8 cellular contexts compared by ENCODE assay signal in genomic region chr6:110415297-110415916, GRCh38.
A peak's percentile ranks its signal among the peaks of the same experiment; 100 is the strongest.
DNase-seq lines count a peak whose midpoint lies in the region; ATAC-seq and TF ChIP-seq lines count a peak whose summit lies in the region.

Gene DDO (minus strand): TSS chr6:110415575. CDS start chr6:110413462, 2,113 bp downstream.

- no peaks in the 10 kb centered on the region for H3K9me3 Mint-ChIP-seq in activated naive CD4-positive, alpha-beta T cell treated with anti-CD3 and anti-CD28 coated beads, Interleukin-2, amount 10 ng/mL, durations not matched to agents 7 days and 5 days

- no peak for TF ChIP-seq CTCF in DND-41 (IDR thresholded peaks at IDR 0.05; ENCODE audit: borderline replicate concordance, extremely low read depth, low read length, poor library complexity, severe bottlenecking)

- H3K9ac ChIP-seq in DND-41 (ENCODE audit: low read depth, low read length) (no peak within 1 kb of the TSS), duodenal mucosa (ENCODE audit: low read depth in 1 of 2, low read length in 2 of 2) (peak within 1 kb of the TSS; percentile 50 to 63), mucosa of stomach (ENCODE audit: low read length) (peak within 1 kb of the TSS; percentile 49)

- CTCF ChIA-PET in activated naive CD4-positive, alpha-beta T cell treated with anti-CD3 and anti-CD28 coated beads, Interleukin-2, amount 10 ng/mL, durations not matched to agents 7 days and 5 days (lab: Charles Lee): no interaction called here

- H3K4me2 ChIP-seq in DND-41 (ENCODE audit: insufficient read depth, low read length): peak within 1 kb of the TSS; percentile 38; the same call in 1 of the 2 replicates

- H4K20me1 ChIP-seq in DND-41 (ENCODE audit: insufficient read depth, low read length): no peaks in the 10 kb centered on the region

- H3K27me3 ChIP-seq in DND-41 (ENCODE audit: insufficient read depth, low read length, poor library complexity) (no peaks in the 10 kb centered on the region), duodenal mucosa (ENCODE audit: control insufficient read depth in 1 of 2, insufficient read depth in 2 of 2, low read length in 2 of 2) (no peaks in the 10 kb centered on the region), mucosa of stomach (ENCODE audit: control insufficient read depth, insufficient read depth, low read length) (no peaks in the 10 kb centered on the region)

- no peaks in the 10 kb centered on the region for H3K9me3 ChIP-seq in DND-41 (ENCODE audit: insufficient read depth, low read length, severe bottlenecking)
- no peaks in the 10 kb centered on the region for H3K9me3 ChIP-seq in duodenal mucosa (ENCODE audit: control insufficient read depth in 1 of 2, low read length in 2 of 2)
- H3K9me3 ChIP-seq in mucosa of stomach (ENCODE audit: control insufficient read depth, low read length): no peaks in the 10 kb centered on the region

- H3K4me1 ChIP-seq in DND-41 (ENCODE audit: insufficient read depth, low read length) (peaks cover 3% of the 10 kb centered on the region; the same call in 1 of the 2 replicates), duodenal mucosa (ENCODE audit: control insufficient read depth in 1 of 2, insufficient read depth in 2 of 2, low read length in 2 of 2) (peaks cover 16 to 20% of the 10 kb centered on the region in 2 donors), mucosa of stomach (ENCODE audit: control insufficient read depth, insufficient read depth, low read length) (peaks cover 9% of the 10 kb centered on the region)

- peak within 1 kb of the TSS; percentile 50 for H2AFZ ChIP-seq in DND-41 (ENCODE audit: low read depth, low read length)

- ATAC-seq in DND-41 (ENCODE audit: insufficient read depth, low read depth) (peak; percentile 69), HG03460 (IDR thresholded peaks at IDR 0.05; ENCODE audit: unreplicated experiment) (no peak)

- H3K36me3 ChIP-seq in DND-41 (ENCODE audit: insufficient read depth, low read length): no peaks in the 10 kb centered on the region
- H3K36me3 ChIP-seq in duodenal mucosa (ENCODE audit: control insufficient read depth in 1 of 2, insufficient read depth in 2 of 2, low read length in 2 of 2): no peaks in the 10 kb centered on the region
- no peaks in the 10 kb centered on the region for H3K36me3 ChIP-seq in mucosa of stomach (ENCODE audit: control insufficient read depth, insufficient read depth, low read length)

- no peak for DNase-seq in DND-41
- peak; percentile 21 for DNase-seq in NOMO-1 treated with dmso at 0.1 percent for 144 hours (lab: John Stamatoyannopoulos, UW; ENCODE audit: unreplicated experiment)
- no peak for DNase-seq in foreskin melanocyte
- no peak for DNase-seq in activated naive CD4-positive, alpha-beta T cell treated with anti-CD3 and anti-CD28 coated beads, Interleukin-2, amount 10 ng/mL, durations not matched to agents 7 days and 5 days
- no peak for DNase-seq in activated naive CD4-positive, alpha-beta T cell treated with Interleukin-2 at 50 U/mL for 16 hours

- H3K79me2 ChIP-seq in DND-41 (ENCODE audit: insufficient read depth, low read length): no peaks in the 10 kb centered on the region

- H3K4me3 Mint-ChIP-seq in activated naive CD4-positive, alpha-beta T cell treated with anti-CD3 and anti-CD28 coated beads, Interleukin-2, amount 10 ng/mL, durations not matched to agents 7 days and 5 days: no peak within 1 kb of the TSS

- H3K4me1 Mint-ChIP-seq in activated naive CD4-positive, alpha-beta T cell treated with anti-CD3 and anti-CD28 coated beads, Interleukin-2, amount 10 ng/mL, durations not matched to agents 7 days and 5 days: no peaks in the 10 kb centered on the region

- H3K27me3 Mint-ChIP-seq in activated naive CD4-positive, alpha-beta T cell treated with anti-CD3 and anti-CD28 coated beads, Interleukin-2, amount 10 ng/mL, durations not matched to agents 7 days and 5 days: peaks cover 16% of the 10 kb centered on the region

- H3K36me3 Mint-ChIP-seq in activated naive CD4-positive, alpha-beta T cell treated with anti-CD3 and anti-CD28 coated beads, Interleukin-2, amount 10 ng/mL, durations not matched to agents 7 days and 5 days: no peaks in the 10 kb centered on the region

- H3K27ac ChIP-seq in DND-41 (ENCODE audit: low read length) (no peak within 1 kb of the TSS), duodenal mucosa (ENCODE audit: low read depth, low read length) (peak within 1 kb of the TSS; percentile 37)

- no peak within 1 kb of the TSS for H3K27ac Mint-ChIP-seq in activated naive CD4-positive, alpha-beta T cell treated with anti-CD3 and anti-CD28 coated beads, Interleukin-2, amount 10 ng/mL, durations not matched to agents 7 days and 5 days

- no peak within 1 kb of the TSS for H3K4me3 ChIP-seq in DND-41 (ENCODE audit: low read depth in 1 of 2, low read length in 2 of 2)
- H3K4me3 ChIP-seq in duodenal mucosa (ENCODE audit: low read depth in 1 of 2, low read length in 2 of 2): peak within 1 kb of the TSS; percentile 69 to 80
- H3K4me3 ChIP-seq in mucosa of stomach (ENCODE audit: low read length): peak within 1 kb of the TSS; percentile 27

Comparison
In these comparisons a context has a peak if more than half of its experiments do, and no peak if none do; other contexts are left out.
1. H3K4me3 ChIP-seq: peak in duodenal mucosa (2 of 2) and mucosa of stomach (single experiment); none in DND-41 (0 of 2).